In genomic region chr5:4258170-4258569, GRCh38 we compare ENCODE assay signal across 26 cellular contexts.
"Had no signal": no experiment of that assay in that cellular context is flagged by ENCODE, and none has a peak within 500 bp of the region (broad histone marks: within the 10 kb centered on the region; RNA-seq: fewer than 3 reads in every experiment).

No MANE protein-coding gene starts in this region.

- H3K4me2 ChIP-seq: hepatocyte, smooth muscle cell had no signal

- H3K27ac ChIP-seq: epithelial cell of prostate, esophagus squamous epithelium, hepatocyte, pancreas, prostate gland, sigmoid colon, stomach, thyroid gland had no signal

- H3K36me3 ChIP-seq: esophagus squamous epithelium, pancreas, prostate gland, sigmoid colon, stomach, thyroid gland had no signal

- H3K4me1 ChIP-seq: esophagus squamous epithelium, pancreas, prostate gland, sigmoid colon, stomach had no signal

- H3K79me2 ChIP-seq: hepatocyte had no signal

- H3K9me3 ChIP-seq: esophagus squamous epithelium, pancreas, prostate gland, thyroid gland had no signal

- H3K4me3 ChIP-seq: hepatocyte, pancreas, prostate gland, sigmoid colon, smooth muscle cell, stomach, thyroid gland had no signal

- H3K27me3 ChIP-seq: esophagus squamous epithelium, hepatocyte, pancreas, sigmoid colon, stomach, thyroid gland had no signal

- DNase-seq: activated B cell treated with CpG ODN at 0.5 μM for 24 hours; activated CD4-positive, alpha-beta T cell treated with anti-CD3 and anti-CD28 coated beads, Interleukin-2, amount 50 U/mL, for 1 hour; activated CD8-positive, alpha-beta T cell treated with anti-CD3 and anti-CD28 coated beads for 36 hours; activated effector memory CD4-positive, alpha-beta T cell treated with Interleukin-2 at 50 U/mL for 16 hours; activated naive CD4-positive, alpha-beta T cell treated with Interleukin-2 at 50 U/mL for 16 hours; anterior cingulate cortex; dermis blood vessel endothelial cell; effector CD4-positive, alpha-beta T cell; esophagus squamous epithelium; islet precursor cell; left cardiac atrium; left ventricle myocardium superior; naive B cell; nephron progenitor cell; pancreas; sigmoid colon; stimulated activated CD4-positive, alpha-beta T cell treated with anti-CD3 and anti-CD28 coated beads, Interleukin-1b, Interleukin-23, amount 100 ng/mL, for 48 hours; stimulated activated CD4-positive, alpha-beta T cell treated with anti-CD3 and anti-CD28 coated beads, Interleukin-4, amount 100 ng/mL, for 4 hours; stimulated activated CD8-positive, alpha-beta memory T cell treated with anti-CD3 and anti-CD28 coated beads, Interleukin-4, amount 100 ng/mL, for 48 hours; stomach; T-helper 2 cell; thyroid gland had no signal

- H2AFZ ChIP-seq: hepatocyte had no signal
